8 cellular contexts compared by ENCODE assay signal in the genomic region with DNA sequence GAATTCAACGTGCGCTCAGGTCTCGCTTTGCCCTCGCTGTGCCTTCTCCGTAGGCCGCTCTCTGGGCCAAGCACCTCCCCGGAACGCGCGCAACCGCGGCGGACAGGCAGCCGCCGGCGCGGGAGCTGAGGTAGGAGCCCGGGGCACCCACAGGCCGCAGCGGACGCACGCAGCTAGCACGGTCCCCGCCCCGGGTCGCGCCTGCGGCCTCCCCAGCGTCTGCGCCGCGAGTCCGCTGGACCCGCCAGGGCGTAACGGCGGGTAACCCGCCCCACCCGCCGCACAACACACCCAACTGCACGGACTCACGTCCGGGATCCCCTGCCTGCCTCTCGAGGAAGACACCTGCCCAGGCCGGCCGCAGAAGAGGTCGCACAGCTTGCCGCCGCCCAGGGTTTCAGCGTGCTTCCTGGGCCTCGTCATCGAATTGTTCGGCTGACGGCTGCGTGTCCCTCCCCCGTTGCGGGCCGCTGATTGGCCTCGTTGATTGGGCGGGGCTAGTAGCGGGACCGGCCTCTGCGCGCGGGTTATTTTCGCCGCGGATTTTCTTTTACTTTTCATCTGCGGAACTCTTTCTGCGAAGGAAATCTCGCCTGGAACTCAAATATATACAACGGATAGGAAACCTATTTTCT. TPM values are rescaled to one million over a fixed set of nuclear protein-coding genes. Genes with fewer than 3 reads are reported as not detected.
DNase-seq lines count a peak whose midpoint lies in the region; ATAC-seq and TF ChIP-seq lines count a peak whose summit lies in the region.

A gene with protein sequence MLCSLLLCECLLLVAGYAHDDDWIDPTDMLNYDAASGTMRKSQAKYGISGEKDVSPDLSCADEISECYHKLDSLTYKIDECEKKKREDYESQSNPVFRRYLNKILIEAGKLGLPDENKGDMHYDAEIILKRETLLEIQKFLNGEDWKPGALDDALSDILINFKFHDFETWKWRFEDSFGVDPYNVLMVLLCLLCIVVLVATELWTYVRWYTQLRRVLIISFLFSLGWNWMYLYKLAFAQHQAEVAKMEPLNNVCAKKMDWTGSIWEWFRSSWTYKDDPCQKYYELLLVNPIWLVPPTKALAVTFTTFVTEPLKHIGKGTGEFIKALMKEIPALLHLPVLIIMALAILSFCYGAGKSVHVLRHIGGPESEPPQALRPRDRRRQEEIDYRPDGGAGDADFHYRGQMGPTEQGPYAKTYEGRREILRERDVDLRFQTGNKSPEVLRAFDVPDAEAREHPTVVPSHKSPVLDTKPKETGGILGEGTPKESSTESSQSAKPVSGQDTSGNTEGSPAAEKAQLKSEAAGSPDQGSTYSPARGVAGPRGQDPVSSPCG (minus strand): TSS at position 433 of the 635 bp plus-strand sequence. CDS start 13,047 bp downstream, outside the sequence.

- H3K36me3 ChIP-seq in Panc1 (ENCODE audit: control insufficient read depth, insufficient read depth, low read length) (no peaks in the 10 kb centered on the region; the same call in 1 of the 2 replicates), muscle layer of duodenum (ENCODE audit: control insufficient read depth in 1 of 2, insufficient read depth in 2 of 2, low read length in 2 of 2) (no peaks in the 10 kb centered on the region)

- H3K4me3 ChIP-seq in Panc1 (ENCODE audit: low read depth in 2 of 2, low read length in 2 of 2) (peak within 1 kb of the TSS; percentile 66 to 73), muscle layer of duodenum (ENCODE audit: low read depth in 1 of 2, low read length in 2 of 2) (peak within 1 kb of the TSS; percentile 78 to 81)

- POLR2A ChIA-PET in Panc1 (lab: Charles Lee), result no interaction called here

- intact Hi-C loops in Panc1 (cut with micrococcal nuclease; ENCODE audit: unreplicated experiment), result no loop called here

- peak; percentile 94 for ATAC-seq in GM21717 (IDR thresholded peaks at IDR 0.05; ENCODE audit: unreplicated experiment)
- peak; percentile 97 for ATAC-seq in Panc1
- ATAC-seq in esophagus mucosa, result peak; percentile 96

- H3K27me3 ChIP-seq in Panc1 (ENCODE audit: control insufficient read depth, insufficient read depth, low read length), result no peaks in the 10 kb centered on the region
- H3K27me3 ChIP-seq in muscle layer of duodenum (ENCODE audit: low read depth, low read length), result no peaks in the 10 kb centered on the region

- TF ChIP-seq CTCF in Panc1 (IDR thresholded peaks at IDR 0.05), result no peak

- H3K4me1 ChIP-seq in Panc1 (ENCODE audit: control insufficient read depth, insufficient read depth, low read length) (peaks cover 5% of the 10 kb centered on the region; the same call in 1 of the 2 replicates), muscle layer of duodenum (ENCODE audit: control insufficient read depth in 1 of 2, insufficient read depth in 2 of 2, low read length in 2 of 2) (peaks cover 10 to 14% of the 10 kb centered on the region in 2 donors)

- DNase-seq in DMS153 treated with DMSO at 0.1 percent for 48 hours (lab: John Stamatoyannopoulos, UW; ENCODE audit: unreplicated experiment), result peak; percentile 84
- DNase-seq in KG1 (lab: John Stamatoyannopoulos, UW), result peak; percentile 82
- DNase-seq in Panc1 (ENCODE audit: low read depth, low spot score), result peak; percentile 32
- DNase-seq in activated T-cell treated with anti-CD3 and anti-CD28 coated beads, Interleukin-2, amount 50 U/mL, for 48 hours, result peak; percentile 93 to 94
- DNase-seq in stimulated activated CD8-positive, alpha-beta memory T cell treated with anti-CD3 and anti-CD28 coated beads, Interleukin-7, amount 100 ng/mL, for 4 hours (ENCODE audit: low read depth in 2 of 2), result peak; percentile 83 to 88

- no TSS peak for BruUV-seq in Panc1 (replicated peaks; lab: Mats Ljungman, UMichigan)

- CTCF ChIA-PET in Panc1 (lab: Charles Lee), result interaction anchor here (0.6 kb wide), 1 partner anchor 135 kb away, joined by 3 read pairs; no protein-coding TSS in a partner anchor

- H3K9me3 ChIP-seq in Panc1 (ENCODE audit: control insufficient read depth, insufficient read depth, low read depth, low read length) (no peaks in the 10 kb centered on the region), muscle layer of duodenum (ENCODE audit: control insufficient read depth in 1 of 2, low read length in 2 of 2) (no peaks in the 10 kb centered on the region)

- in situ Hi-C loops in Panc1 (cut with HindIII; ENCODE audit: low pct_unique_long_range_greater_than_20kb, low sequenced_read_pairs), result no loop called here

- peak within 1 kb of the TSS; percentile 65 for H3K27ac ChIP-seq in Panc1 (ENCODE audit: low read length)
- peak within 1 kb of the TSS; percentile 92 for H3K27ac ChIP-seq in muscle layer of duodenum (ENCODE audit: low read length)

RNA-seq across cellular contexts. Expression of the gene that starts here (rescaled TPM):
- total RNA-seq in Panc1 (2021; ENCODE audit: unreplicated experiment), result 28.4 TPM
- 23.1 TPM for polyA plus RNA-seq in Panc1 (2012; ENCODE audit: insufficient read length)
- 10.3 TPM for total RNA-seq in esophagus mucosa

Comparison
In these comparisons a context has a peak if more than half of its experiments do, and no peak if none do; other contexts are left out.
1. Peak in every context shown above with its lines: DNase-seq, ATAC-seq, H3K4me3 ChIP-seq and H3K27ac ChIP-seq.
2. DNase-seq: peak in every context shown above with its lines; median percentile 94 in activated T-cell treated with anti-CD3 and anti-CD28 coated beads, Interleukin-2, amount 50 U/mL, for 48 hours; 86 in stimulated activated CD8-positive, alpha-beta memory T cell treated with anti-CD3 and anti-CD28 coated beads, Interleukin-7, amount 100 ng/mL, for 4 hours; 84 in DMS153 treated with DMSO at 0.1 percent for 48 hours; 82 in KG1; 32 in Panc1.